Comparison of ENCODE assay signal across 11 cellular contexts in the genomic region with DNA sequence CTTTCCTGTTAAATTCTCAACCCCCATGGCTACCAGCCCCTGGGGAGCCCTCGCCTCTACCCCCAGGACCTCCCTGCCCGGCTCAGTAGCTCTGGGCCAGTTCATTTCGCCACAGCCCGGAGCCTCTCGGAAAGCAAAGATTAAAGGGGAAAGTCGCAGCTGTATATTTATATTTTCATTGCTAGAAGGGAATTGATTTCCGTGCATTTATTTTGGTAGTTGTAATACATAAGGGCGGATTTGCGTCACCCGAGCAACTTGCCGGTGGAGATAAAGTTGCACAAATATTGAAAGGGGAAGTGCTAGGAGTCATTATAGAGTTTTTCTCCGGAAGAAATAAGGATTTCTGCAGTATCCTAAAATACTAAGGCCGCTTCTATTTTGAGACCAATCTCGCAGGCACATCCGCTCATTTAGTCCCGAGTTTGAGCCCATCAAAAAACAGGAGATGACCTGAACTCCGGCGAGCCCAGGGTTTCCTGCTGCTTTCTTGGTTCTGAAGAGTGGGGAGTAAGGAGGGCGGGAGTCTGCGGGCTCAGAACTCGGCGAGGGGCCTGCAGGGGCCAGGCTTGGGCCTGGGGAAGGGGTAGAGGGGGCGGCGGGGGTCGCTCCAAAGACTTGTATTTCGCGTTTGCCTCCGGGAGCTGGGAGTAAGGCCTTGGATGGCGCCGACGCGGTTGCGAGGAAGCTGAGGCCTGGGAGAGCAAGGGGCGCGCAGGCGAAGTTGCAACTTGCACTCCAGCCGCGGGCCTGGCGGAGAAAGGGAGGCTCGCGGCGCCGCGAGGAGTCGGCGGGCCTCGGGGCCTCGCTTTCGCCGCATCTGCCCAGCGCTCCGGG. TPM values are rescaled to one million over a fixed set of nuclear protein-coding genes. Genes with fewer than 3 reads are reported as not detected.
DNase-seq lines count a peak whose midpoint lies in the region; ATAC-seq and TF ChIP-seq lines count a peak whose summit lies in the region.
"Had no signal": no experiment of that assay in that cellular context is flagged by ENCODE, and none has a peak within 500 bp of the region (broad histone marks: within the 10 kb centered on the region; RNA-seq: fewer than 3 reads in every experiment).

No MANE protein-coding gene starts in this region.

- peak overlapping the region; percentile 100 for H3K4me2 ChIP-seq in hepatocyte

- H4K20me1 ChIP-seq in hepatocyte (ENCODE audit: insufficient read depth, poor library complexity, severe bottlenecking), result no peaks in the 10 kb centered on the region

- no peaks in the 10 kb centered on the region for H3K9me3 ChIP-seq in hepatocyte (ENCODE audit: low read depth)

- H3K27me3 ChIP-seq in hepatocyte, result peaks cover 73% of the 10 kb centered on the region

- H3K4me1 ChIP-seq in hepatocyte (ENCODE audit: insufficient read depth), result peaks cover 36% of the 10 kb centered on the region

- 18 to 35% (median 29%) methylated on average over 44 to 52 of the region's 52 CpGs for WGBS in adipose tissue, 3 donors
- 21% methylated on average over 41 of the region's 52 CpGs for WGBS in hepatocyte (ENCODE audit: low lambda C conversion rate, missing lambda C conversion rate)

- H3K36me3 ChIP-seq in hepatocyte (replicated peaks; ENCODE audit: insufficient read depth, low read depth), result no peaks in the 10 kb centered on the region

- peak overlapping the region; percentile 34 for H3K27ac ChIP-seq in adipose tissue (ENCODE audit: low read depth, low read length)
- H3K27ac ChIP-seq in hepatocyte, result no peak overlapping the region
- H3K27ac ChIP-seq: GM23248 had no signal

- H3K79me2 ChIP-seq in hepatocyte, result no peaks in the 10 kb centered on the region

- no peak overlapping the region for H3K4me3 ChIP-seq in hepatocyte
- H3K4me3 ChIP-seq: GM23248 had no signal

- no peak for TF ChIP-seq CTCF in GM20000 (IDR thresholded peaks at IDR 0.05; ENCODE audit: extremely low read depth, missing control alignments)
- no peak for TF ChIP-seq CTCF in hepatocyte (IDR thresholded peaks at IDR 0.05; ENCODE audit: poor library complexity)

- H2AFZ ChIP-seq in hepatocyte, result peak overlapping the region; percentile 68
- H2AFZ ChIP-seq: GM23248 had no signal

- H3K9me2 ChIP-seq in hepatocyte (replicated peaks; ENCODE audit: insufficient read depth), result no peaks in the 10 kb centered on the region

- no peak for ATAC-seq in GM18909 (IDR thresholded peaks at IDR 0.05; ENCODE audit: poor library complexity, unreplicated experiment)

- peak; percentile 16 for DNase-seq in GM20000 (ENCODE audit: low spot score)
- DNase-seq in hepatocyte (ENCODE audit: low spot score), result peak; percentile 46
- peak; percentile 37 for DNase-seq in putamen (ENCODE audit: low spot score)
- DNase-seq in NCI-H2029 treated with DMSO at 0.1 percent for 48 hours (lab: John Stamatoyannopoulos, UW), result no peak
- no peak for DNase-seq in NCI-H526 treated with DMSO at 0.1 percent for 48 hours (lab: John Stamatoyannopoulos, UW)
- DNase-seq in DMS114 treated with DMSO at 0.1 percent for 48 hours (lab: John Stamatoyannopoulos, UW; ENCODE audit: unreplicated experiment), result no peak
- DNase-seq: activated CD4-positive, alpha-beta T cell treated with anti-CD3 and anti-CD28 coated beads for 48 hours; GM23248; NCI-H1105 treated with DMSO at 0.1 percent for 48 hours had no signal

RNA-seq across cellular contexts. Expression of gene HLX, which starts 2.5 kb away (rescaled TPM):
- polyA plus RNA-seq in adipose tissue (10 to 100 TPM in 2 of 3 donors, 1 to 10 TPM in 1; 2.2 to 38.4 (median 21.1) TPM), hepatocyte (5.9 and 6.1 TPM in 2 replicates)
- 1.2 and 1.4 TPM in 2 replicates for total RNA-seq in hepatocyte

Comparison
In these comparisons a context has a peak if more than half of its experiments do, and no peak if none do; other contexts are left out.
1. DNase-seq: peak in GM20000 (single experiment), hepatocyte (single experiment) and putamen (single experiment); none in NCI-H2029 treated with DMSO at 0.1 percent for 48 hours (single experiment), NCI-H526 treated with DMSO at 0.1 percent for 48 hours (single experiment) and DMS114 treated with DMSO at 0.1 percent for 48 hours (single experiment).